In the genomic region with DNA sequence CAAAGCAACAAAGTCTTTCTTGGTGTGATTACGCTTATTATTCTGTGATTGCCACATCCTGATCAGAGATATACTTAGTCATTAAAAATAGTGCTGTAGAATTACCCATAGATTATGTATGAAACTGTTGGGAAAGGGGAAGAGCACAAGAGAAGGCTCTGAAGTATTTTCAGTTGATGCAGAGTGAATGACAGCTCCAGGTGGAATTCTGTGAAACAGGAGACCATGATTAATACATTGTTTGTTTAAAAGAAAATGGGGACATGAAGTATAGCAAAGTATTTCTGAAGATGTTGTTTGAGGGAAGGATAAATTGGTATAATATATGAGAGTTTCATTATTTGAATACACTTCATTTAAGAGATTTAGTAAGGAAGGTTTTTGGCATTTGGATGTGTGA, we compare ENCODE assay signal across 4 cellular contexts.
"Had no signal": no experiment of that assay in that cellular context is flagged by ENCODE, and none has a peak within 500 bp of the region (broad histone marks: within the 10 kb centered on the region; RNA-seq: fewer than 3 reads in every experiment).

No MANE protein-coding gene starts in this region.

- H3K4me1 Mint-ChIP-seq: GM23338, H9 had no signal

- H3K4me3 Mint-ChIP-seq: GM23338, H9 had no signal

- DNase-seq: H9, HCEC 1CT, IMR-90 had no signal

- H3K27ac Mint-ChIP-seq: GM23338, H9 had no signal
